Comparison of ENCODE assay signal across 11 cellular contexts in the genomic region with DNA sequence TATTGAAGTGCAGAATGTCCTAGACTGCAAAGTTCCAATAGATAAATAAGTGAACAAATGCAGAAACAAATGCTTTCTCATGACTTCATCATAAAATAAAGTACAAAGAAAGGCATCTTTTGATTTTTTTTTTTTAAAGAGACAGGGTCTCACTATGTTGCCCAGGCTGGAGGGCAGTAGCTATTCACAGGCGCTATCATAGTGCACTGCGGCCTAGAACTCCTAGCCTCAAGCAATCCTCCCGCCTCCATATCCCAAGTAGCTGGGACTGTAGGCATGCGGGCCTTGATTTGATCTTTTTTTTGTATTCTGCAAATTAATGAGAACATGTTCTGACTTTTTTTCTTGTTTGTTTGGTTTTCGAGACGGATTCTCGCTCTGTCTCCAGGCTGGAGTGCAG. TPM values are rescaled to one million over a fixed set of nuclear protein-coding genes. Genes with fewer than 3 reads are reported as not detected.
DNase-seq lines count a peak whose midpoint lies in the region; ATAC-seq and TF ChIP-seq lines count a peak whose summit lies in the region.
"Had no signal": no experiment of that assay in that cellular context is flagged by ENCODE, and none has a peak within 500 bp of the region (broad histone marks: within the 10 kb centered on the region; RNA-seq: fewer than 3 reads in every experiment).

No MANE protein-coding gene starts in this region.

- H3K4me2 ChIP-seq in PC-3 (ENCODE audit: low read length), result peak overlapping the region; percentile 91

- no peak overlapping the region for H2AFZ ChIP-seq in PC-3 (ENCODE audit: low read length)

- POLR2A ChIA-PET in activated CD8-positive, alpha-beta T cell treated with anti-CD3 and anti-CD28 coated beads for 36 hours (lab: Charles Lee), result no interaction called here
- POLR2A ChIA-PET in activated CD8-positive, alpha-beta T cell treated with anti-CD3 and anti-CD28 coated beads, Interleukin-2, amount 10 ng/mL, durations not matched to agents 7 days and 5 days (lab: Charles Lee), result no interaction called here
- POLR2A ChIA-PET in PC-3 (lab: Charles Lee; ENCODE audit: unreplicated experiment), result no interaction called here

- no peak for DNase-seq in activated CD8-positive, alpha-beta T cell treated with anti-CD3 and anti-CD28 coated beads for 36 hours
- DNase-seq in activated CD8-positive, alpha-beta T cell treated with anti-CD3 and anti-CD28 coated beads, Interleukin-2, amount 10 ng/mL, durations not matched to agents 7 days and 5 days, result no peak
- DNase-seq in PC-3 (no peak), fibroblast of mammary gland (ENCODE audit: low read depth) (peak; percentile 16), UCSD-AML1 (lab: John Stamatoyannopoulos, UW; ENCODE audit: unreplicated experiment) (no peak)
- DNase-seq in activated CD8-positive, alpha-beta memory T cell treated with anti-CD3 and anti-CD28 coated beads for 24 hours, result no peak
- DNase-seq: activated effector memory CD4-positive, alpha-beta T cell treated with Interleukin-2 at 50 U/mL for 16 hours; Kasumi-1; T-helper 9 cell had no signal

- H3K4me1 ChIP-seq in PC-3 (ENCODE audit: insufficient read depth, low read length), result peaks cover 25% of the 10 kb centered on the region

- H3K9me2 ChIP-seq in PC-3 (replicated peaks; ENCODE audit: low read length), result no peaks in the 10 kb centered on the region

- H3K79me2 ChIP-seq in PC-3 (ENCODE audit: low read length), result peaks cover 76% of the 10 kb centered on the region

- CTCF ChIA-PET in activated CD8-positive, alpha-beta T cell treated with anti-CD3 and anti-CD28 coated beads for 36 hours (lab: Charles Lee), result interaction anchor here (3.6 kb wide), 1 partner anchor 20 kb away, joined by 15 read pairs; no protein-coding TSS in a partner anchor
- CTCF ChIA-PET in activated CD8-positive, alpha-beta T cell treated with anti-CD3 and anti-CD28 coated beads, Interleukin-2, amount 10 ng/mL, durations not matched to agents 7 days and 5 days (lab: Charles Lee), result no interaction called here
- CTCF ChIA-PET in PC-3 (lab: Charles Lee), result no interaction called here

- no peak for ATAC-seq in activated CD8-positive, alpha-beta T cell treated with anti-CD3 and anti-CD28 coated beads for 36 hours
- ATAC-seq in activated CD8-positive, alpha-beta T cell treated with anti-CD3 and anti-CD28 coated beads, Interleukin-2, amount 10 ng/mL, durations not matched to agents 7 days and 5 days, result no peak
- ATAC-seq in PC-3, result no peak
- ATAC-seq in stimulated activated memory B cell treated with anti-CD40 and anti-IgM and Interleukin-4, amounts not matched to agents 10 μg/mL and 1 μg/mL and 100 μg/mL, for 72 hours, result no peak
- no peak for ATAC-seq in HG03097 (IDR thresholded peaks at IDR 0.05; ENCODE audit: low FRiP score, unreplicated experiment)

- H3K9me3 ChIP-seq in PC-3 (ENCODE audit: low read length), result no peaks in the 10 kb centered on the region

- H3K36me3 Mint-ChIP-seq in activated CD8-positive, alpha-beta T cell treated with anti-CD3 and anti-CD28 coated beads for 36 hours (ENCODE audit: low read depth), result peaks cover 16% of the 10 kb centered on the region
- H3K36me3 Mint-ChIP-seq in activated CD8-positive, alpha-beta T cell treated with anti-CD3 and anti-CD28 coated beads, Interleukin-2, amount 10 ng/mL, durations not matched to agents 7 days and 5 days (ENCODE audit: low read depth), result peaks cover 31% of the 10 kb centered on the region
- peaks cover 15% of the 10 kb centered on the region for H3K36me3 Mint-ChIP-seq in stimulated activated memory B cell treated with anti-CD40 and anti-IgM and Interleukin-4, amounts not matched to agents 10 μg/mL and 1 μg/mL and 100 μg/mL, for 72 hours

- peaks cover 41% of the 10 kb centered on the region for H4K20me1 ChIP-seq in PC-3 (ENCODE audit: low read length)

- intact Hi-C loops in activated CD8-positive, alpha-beta T cell treated with anti-CD3 and anti-CD28 coated beads for 36 hours (cut with micrococcal nuclease), result no loop called here
- intact Hi-C loops in PC-3 (cut with micrococcal nuclease), result no loop called here

- peak overlapping the region; percentile 29 for H3K4me3 Mint-ChIP-seq in activated CD8-positive, alpha-beta T cell treated with anti-CD3 and anti-CD28 coated beads for 36 hours
- no peak overlapping the region for H3K4me3 Mint-ChIP-seq in activated CD8-positive, alpha-beta T cell treated with anti-CD3 and anti-CD28 coated beads, Interleukin-2, amount 10 ng/mL, durations not matched to agents 7 days and 5 days
- H3K4me3 Mint-ChIP-seq in stimulated activated memory B cell treated with anti-CD40 and anti-IgM and Interleukin-4, amounts not matched to agents 10 μg/mL and 1 μg/mL and 100 μg/mL, for 72 hours, result peak overlapping the region; percentile 41

- no peak overlapping the region for H3K9ac ChIP-seq in PC-3 (ENCODE audit: low read length)

- H3K36me3 ChIP-seq in PC-3 (ENCODE audit: low read depth, low read length), result peaks cover 3% of the 10 kb centered on the region; the same call in 1 of the 2 replicates

- no TSS peak for BruUV-seq in PC-3 (replicated peaks; lab: Mats Ljungman, UMichigan)

- H3K27me3 ChIP-seq in PC-3 (ENCODE audit: low read length), result no peaks in the 10 kb centered on the region

- H3K9me3 Mint-ChIP-seq in activated CD8-positive, alpha-beta T cell treated with anti-CD3 and anti-CD28 coated beads for 36 hours, result no peaks in the 10 kb centered on the region
- no peaks in the 10 kb centered on the region for H3K9me3 Mint-ChIP-seq in activated CD8-positive, alpha-beta T cell treated with anti-CD3 and anti-CD28 coated beads, Interleukin-2, amount 10 ng/mL, durations not matched to agents 7 days and 5 days (ENCODE audit: insufficient read depth)
- H3K9me3 Mint-ChIP-seq in stimulated activated memory B cell treated with anti-CD40 and anti-IgM and Interleukin-4, amounts not matched to agents 10 μg/mL and 1 μg/mL and 100 μg/mL, for 72 hours, result no peaks in the 10 kb centered on the region

- H3K4me3 ChIP-seq in PC-3 (ENCODE audit: low read length), result peak overlapping the region; percentile 88
- peak overlapping the region; percentile 77 for H3K4me3 ChIP-seq in fibroblast of mammary gland (ENCODE audit: control insufficient read depth, low read depth, low read length)

- no peaks in the 10 kb centered on the region for H3F3A ChIP-seq in PC-3 (ENCODE audit: low read length, unreplicated experiment)

- H3K27me3 Mint-ChIP-seq in activated CD8-positive, alpha-beta T cell treated with anti-CD3 and anti-CD28 coated beads for 36 hours, result no peaks in the 10 kb centered on the region
- no peaks in the 10 kb centered on the region for H3K27me3 Mint-ChIP-seq in activated CD8-positive, alpha-beta T cell treated with anti-CD3 and anti-CD28 coated beads, Interleukin-2, amount 10 ng/mL, durations not matched to agents 7 days and 5 days (ENCODE audit: low read depth)
- H3K27me3 Mint-ChIP-seq in stimulated activated memory B cell treated with anti-CD40 and anti-IgM and Interleukin-4, amounts not matched to agents 10 μg/mL and 1 μg/mL and 100 μg/mL, for 72 hours, result no peaks in the 10 kb centered on the region

- H3K27ac Mint-ChIP-seq in activated CD8-positive, alpha-beta T cell treated with anti-CD3 and anti-CD28 coated beads for 36 hours, result no peak overlapping the region
- H3K27ac Mint-ChIP-seq in activated CD8-positive, alpha-beta T cell treated with anti-CD3 and anti-CD28 coated beads, Interleukin-2, amount 10 ng/mL, durations not matched to agents 7 days and 5 days, result no peak overlapping the region
- no peak overlapping the region for H3K27ac Mint-ChIP-seq in stimulated activated memory B cell treated with anti-CD40 and anti-IgM and Interleukin-4, amounts not matched to agents 10 μg/mL and 1 μg/mL and 100 μg/mL, for 72 hours

- peaks cover 58% of the 10 kb centered on the region for H3K4me1 Mint-ChIP-seq in activated CD8-positive, alpha-beta T cell treated with anti-CD3 and anti-CD28 coated beads for 36 hours (ENCODE audit: low read depth)
- H3K4me1 Mint-ChIP-seq in activated CD8-positive, alpha-beta T cell treated with anti-CD3 and anti-CD28 coated beads, Interleukin-2, amount 10 ng/mL, durations not matched to agents 7 days and 5 days (ENCODE audit: low read depth), result peaks cover 51% of the 10 kb centered on the region
- peaks cover 56% of the 10 kb centered on the region for H3K4me1 Mint-ChIP-seq in stimulated activated memory B cell treated with anti-CD40 and anti-IgM and Interleukin-4, amounts not matched to agents 10 μg/mL and 1 μg/mL and 100 μg/mL, for 72 hours

- no peak overlapping the region for H3K27ac ChIP-seq in PC-3 (ENCODE audit: low read length)

- no peak for TF ChIP-seq CTCF in activated CD8-positive, alpha-beta T cell treated with anti-CD3 and anti-CD28 coated beads for 36 hours (IDR thresholded peaks at IDR 0.05)
- TF ChIP-seq CTCF in PC-3 (conservative IDR thresholded peaks at IDR 0.05; ENCODE audit: low read depth, low read length) (no peak), fibroblast of mammary gland (conservative IDR thresholded peaks at IDR 0.05; ENCODE audit: control insufficient read depth, insufficient read depth, low read depth, low read length) (no peak)

RNA-seq across cellular contexts. Expression of a gene that starts 2.4 kb away (rescaled TPM):
- 100 to 1,000 TPM; 134 to 135 TPM for total RNA-seq in activated CD8-positive, alpha-beta T cell treated with anti-CD3 and anti-CD28 coated beads for 36 hours
- 100 to 1,000 TPM; 106 to 109 TPM for total RNA-seq in activated CD8-positive, alpha-beta T cell treated with anti-CD3 and anti-CD28 coated beads, Interleukin-2, amount 10 ng/mL, durations not matched to agents 7 days and 5 days
- total RNA-seq in PC-3 (2014; rRNA removed), result 122 and 132 TPM in 2 replicates

RNA-seq across cellular contexts. Expression of a gene that starts 8.9 kb away (rescaled TPM):
- 10 to 100 TPM; 14.9 to 16.0 TPM for total RNA-seq in activated CD8-positive, alpha-beta T cell treated with anti-CD3 and anti-CD28 coated beads for 36 hours
- 10 to 100 TPM; 12.0 to 12.3 TPM for total RNA-seq in activated CD8-positive, alpha-beta T cell treated with anti-CD3 and anti-CD28 coated beads, Interleukin-2, amount 10 ng/mL, durations not matched to agents 7 days and 5 days
- 32.9 and 35.2 TPM in 2 replicates for total RNA-seq in PC-3 (2014; rRNA removed)

RNA-seq across cellular contexts. Expression of a gene that starts 32.8 kb away (rescaled TPM):
- total RNA-seq in activated CD8-positive, alpha-beta T cell treated with anti-CD3 and anti-CD28 coated beads for 36 hours, result 1 to 10 TPM; 3.0 to 5.1 TPM
- total RNA-seq in activated CD8-positive, alpha-beta T cell treated with anti-CD3 and anti-CD28 coated beads, Interleukin-2, amount 10 ng/mL, durations not matched to agents 7 days and 5 days, result under 1 TPM; 0.63 to 0.76 TPM
- total RNA-seq in PC-3 (2014; rRNA removed), result 36.1 and 37.1 TPM in 2 replicates

RNA-seq across cellular contexts. Expression of a gene that starts 43.6 kb away (rescaled TPM):
- total RNA-seq in activated CD8-positive, alpha-beta T cell treated with anti-CD3 and anti-CD28 coated beads for 36 hours, result 10 to 100 TPM in 1 of 2 experiments, 1 to 10 TPM in 1; 9.8 to 15.0 TPM
- total RNA-seq in activated CD8-positive, alpha-beta T cell treated with anti-CD3 and anti-CD28 coated beads, Interleukin-2, amount 10 ng/mL, durations not matched to agents 7 days and 5 days, result 1 to 10 TPM; 6.1 to 8.9 TPM
- total RNA-seq in PC-3 (2014; rRNA removed), result 49.8 and 50.4 TPM in 2 replicates

RNA-seq across cellular contexts. Expression of a gene that starts 47.4 kb away (rescaled TPM):
- total RNA-seq in activated CD8-positive, alpha-beta T cell treated with anti-CD3 and anti-CD28 coated beads for 36 hours, result under 1 TPM; 0.36 to 0.43 TPM
- total RNA-seq in activated CD8-positive, alpha-beta T cell treated with anti-CD3 and anti-CD28 coated beads, Interleukin-2, amount 10 ng/mL, durations not matched to agents 7 days and 5 days, result under 1 TPM; 0.37 to 0.99 TPM
- 2.7 and 6.2 TPM in 2 replicates for total RNA-seq in PC-3 (2014; rRNA removed)
